ENCODE assay signal across 13 cellular contexts in genomic region chr17:42117397-42118125, GRCh38. TPM values are rescaled to one million over a fixed set of nuclear protein-coding genes. Genes with fewer than 3 reads are reported as not detected.
DNase-seq lines count a peak whose midpoint lies in the region; ATAC-seq and TF ChIP-seq lines count a peak whose summit lies in the region.
"Had no signal": no experiment of that assay in that cellular context is flagged by ENCODE, and none has a peak within 500 bp of the region (broad histone marks: within the 10 kb centered on the region; RNA-seq: fewer than 3 reads in every experiment).

No MANE protein-coding gene starts in this region.

- no peak for DNase-seq in activated CD8-positive, alpha-beta memory T cell treated with anti-CD3 and anti-CD28 coated beads, Interleukin-2, amount 10 ng/mL, durations not matched to agents 7 days and 5 days
- DNase-seq in activated CD8-positive, alpha-beta memory T cell treated with anti-CD3 and anti-CD28 coated beads, Interleukin-2, amount 50 U/mL, for 4 hours, result no peak
- DNase-seq in IMR-90 (no peak), endodermal cell (no peak), AG08396 (ENCODE audit: low spot score) (no peak)
- DNase-seq: NCI-H2081 treated with DMSO at 0.1 percent for 48 hours had no signal

- no peak overlapping the region for H3K9ac ChIP-seq in IMR-90 (ENCODE audit: low read depth, low read length)
- no peak overlapping the region for H3K9ac ChIP-seq in endodermal cell (ENCODE audit: extremely low read depth, low read length, poor library complexity, severe bottlenecking)

- H3K23ac ChIP-seq in IMR-90 (ENCODE audit: low read depth, low read length), result no peak overlapping the region

- H3K4me3 ChIP-seq in IMR-90 (ENCODE audit: insufficient read depth, low read depth, low read length), result no peak overlapping the region
- no peak overlapping the region for H3K4me3 ChIP-seq in endodermal cell (ENCODE audit: low read length)
- H3K4me3 ChIP-seq: SK-N-MC had no signal

- no peak overlapping the region for H3K27ac ChIP-seq in IMR-90 (ENCODE audit: insufficient read depth, low read length)
- H3K27ac ChIP-seq in endodermal cell (ENCODE audit: low read depth, low read length), result no peak overlapping the region
- H3K27ac ChIP-seq: SK-N-MC had no signal

- H3K9me1 ChIP-seq in IMR-90 (ENCODE audit: insufficient read depth, low read length), result peaks cover 4% of the 10 kb centered on the region; the same call in 1 of the 2 replicates

- in situ Hi-C loops in IMR-90 (cut with MboI; ENCODE audit: low sequenced_read_pairs), result no loop called here

- H2BK5ac ChIP-seq in IMR-90 (ENCODE audit: low read depth, low read length, poor library complexity, severe bottlenecking), result no peak overlapping the region

- H3K14ac ChIP-seq in IMR-90 (replicated peaks; ENCODE audit: low read depth, low read length), result no peak overlapping the region

- peaks cover 10 to 12% of the 10 kb centered on the region in 2 experiments; a peak in 3 of 4 replicates for H3K79me1 ChIP-seq in IMR-90 (ENCODE audit: low read depth in 1 of 2, low read length in 2 of 2)

- H4K8ac ChIP-seq in IMR-90 (ENCODE audit: low read depth in 2 of 2, low read length in 2 of 2), result no peak overlapping the region

- H3K9me3 ChIP-seq in IMR-90 (ENCODE audit: control insufficient read depth, insufficient read depth, low read length) (no peaks in the 10 kb centered on the region), endodermal cell (ENCODE audit: control insufficient read depth, low read length) (no peaks in the 10 kb centered on the region)
- H3K9me3 ChIP-seq: BE2C had no signal

- no peak overlapping the region for H2AK5ac ChIP-seq in IMR-90 (ENCODE audit: low read depth, low read length)

- BruUV-seq in IMR-90 (replicated peaks; lab: Mats Ljungman, UMichigan), result no TSS peak

- intact Hi-C loops in IMR-90 (cut with micrococcal nuclease), result no loop called here

- H3K27ac Mint-ChIP-seq in activated CD8-positive, alpha-beta memory T cell treated with anti-CD3 and anti-CD28 coated beads, Interleukin-2, amount 10 ng/mL, durations not matched to agents 7 days and 5 days, result peak overlapping the region; percentile 6
- H3K27ac Mint-ChIP-seq in endodermal cell, result peak overlapping the region; percentile 35
- peak overlapping the region; percentile 90 for H3K27ac Mint-ChIP-seq in stimulated activated memory B cell treated with anti-CD40 and anti-IgM and Interleukin-4, amounts not matched to agents 10 μg/mL and 1 μg/mL and 100 μg/mL, for 72 hours
- H3K27ac Mint-ChIP-seq: CD8-positive, alpha-beta T cell had no signal

- H2BK15ac ChIP-seq in IMR-90 (ENCODE audit: low read depth, low read length), result no peak overlapping the region

- no peaks in the 10 kb centered on the region for H3K27me3 ChIP-seq in IMR-90 (ENCODE audit: control insufficient read depth, insufficient read depth, low read length)
- no peaks in the 10 kb centered on the region for H3K27me3 ChIP-seq in endodermal cell (ENCODE audit: control insufficient read depth, insufficient read depth, low read length, poor library complexity, severe bottlenecking)
- H3K27me3 ChIP-seq: BE2C had no signal

- POLR2A ChIA-PET in IMR-90 (lab: Charles Lee; ENCODE audit: unreplicated experiment), result no interaction called here

- no peak overlapping the region for H4K91ac ChIP-seq in IMR-90 (ENCODE audit: insufficient read depth, low read depth, low read length)

- H3K36me3 ChIP-seq in IMR-90 (ENCODE audit: control insufficient read depth, insufficient read depth, low read length) (peaks cover 26% of the 10 kb centered on the region), endodermal cell (ENCODE audit: control insufficient read depth, insufficient read depth, low read length) (peaks cover 21% of the 10 kb centered on the region)

- no peak overlapping the region for H2BK120ac ChIP-seq in IMR-90 (ENCODE audit: low read depth, low read length)

- H3K4me2 ChIP-seq in IMR-90 (ENCODE audit: low read depth, low read length), result no peak overlapping the region

- TF ChIP-seq CTCF in IMR-90 (conservative IDR thresholded peaks at IDR 0.05; ENCODE audit: low read depth, low read length), result no peak
- no peak for TF ChIP-seq CTCF in endodermal cell (conservative IDR thresholded peaks at IDR 0.05)

- no peak for TF ChIP-seq RAD21 in IMR-90 (IDR thresholded peaks at IDR 0.05; ENCODE audit: low read length)

- H2AK9ac ChIP-seq in IMR-90 (replicated peaks; ENCODE audit: low read depth, low read length, poor library complexity), result peak overlapping the region; percentile 48

- TF ChIP-seq POLR2A in IMR-90 (IDR thresholded peaks at IDR 0.05; ENCODE audit: low read depth, low read length), result no peak

- peaks cover 9% of the 10 kb centered on the region for H3K4me1 ChIP-seq in IMR-90 (ENCODE audit: control insufficient read depth, insufficient read depth, low read length)
- H3K4me1 ChIP-seq in endodermal cell (ENCODE audit: control insufficient read depth, insufficient read depth, low read length), result no peaks in the 10 kb centered on the region

- H4K20me1 ChIP-seq in IMR-90 (ENCODE audit: insufficient read depth, low read length), result peaks cover 3% of the 10 kb centered on the region; the same call in 1 of the 2 replicates

- H4K5ac ChIP-seq in IMR-90 (ENCODE audit: low read depth, low read length), result no peak overlapping the region

- H2BK20ac ChIP-seq in IMR-90 (ENCODE audit: low read depth, low read length), result no peak overlapping the region

- H3K27me3 Mint-ChIP-seq in activated CD8-positive, alpha-beta memory T cell treated with anti-CD3 and anti-CD28 coated beads, Interleukin-2, amount 10 ng/mL, durations not matched to agents 7 days and 5 days, result no peaks in the 10 kb centered on the region
- no peaks in the 10 kb centered on the region for H3K27me3 Mint-ChIP-seq in endodermal cell (ENCODE audit: insufficient read depth)
- no peaks in the 10 kb centered on the region for H3K27me3 Mint-ChIP-seq in stimulated activated memory B cell treated with anti-CD40 and anti-IgM and Interleukin-4, amounts not matched to agents 10 μg/mL and 1 μg/mL and 100 μg/mL, for 72 hours

- H3K4ac ChIP-seq in IMR-90 (ENCODE audit: low read depth, low read length), result no peak overlapping the region

- no peaks in the 10 kb centered on the region for H3K9me3 Mint-ChIP-seq in activated CD8-positive, alpha-beta memory T cell treated with anti-CD3 and anti-CD28 coated beads, Interleukin-2, amount 10 ng/mL, durations not matched to agents 7 days and 5 days (ENCODE audit: low read depth)
- H3K9me3 Mint-ChIP-seq in endodermal cell, result no peaks in the 10 kb centered on the region
- H3K9me3 Mint-ChIP-seq in stimulated activated memory B cell treated with anti-CD40 and anti-IgM and Interleukin-4, amounts not matched to agents 10 μg/mL and 1 μg/mL and 100 μg/mL, for 72 hours, result no peaks in the 10 kb centered on the region
- H3K9me3 Mint-ChIP-seq: CD8-positive, alpha-beta T cell had no signal

- CTCF ChIA-PET in activated CD8-positive, alpha-beta memory T cell treated with anti-CD3 and anti-CD28 coated beads, Interleukin-2, amount 10 ng/mL, durations not matched to agents 7 days and 5 days (lab: Charles Lee), result interaction anchor here (0.5 to 16.2 kb wide), 15 partner anchors 19 to 288 kb away, joined by 3 to 117 read pairs (median 4); partner anchors contain the start of genes DNAJC7, GHDC, KCNH4 and NKIRAS2
- CTCF ChIA-PET in IMR-90 (lab: Yijun Ruan, JAX), result interaction anchor here (0.5 kb wide), 1 partner anchor 443 kb away, joined by 3 read pairs; no protein-coding TSS in a partner anchor

- WGBS in IMR-90 (ENCODE audit: extremely low coverage in 2 of 2, insufficient read length in 1 of 2), 2 experiments, result 89% methylated on average over 24 of the region's 30 CpGs; no CpG with 5 or more reads in 1 of the 2 experiments
- 94 to 95% methylated on average over 14 to 30 of the region's 30 CpGs for WGBS in endodermal cell (ENCODE audit: insufficient coverage in 1 of 2, insufficient read length in 1 of 2), 2 experiments

- no peak overlapping the region for H3K4me3 Mint-ChIP-seq in activated CD8-positive, alpha-beta memory T cell treated with anti-CD3 and anti-CD28 coated beads, Interleukin-2, amount 10 ng/mL, durations not matched to agents 7 days and 5 days
- H3K4me3 Mint-ChIP-seq in endodermal cell, result no peak overlapping the region
- H3K4me3 Mint-ChIP-seq in stimulated activated memory B cell treated with anti-CD40 and anti-IgM and Interleukin-4, amounts not matched to agents 10 μg/mL and 1 μg/mL and 100 μg/mL, for 72 hours, result no peak overlapping the region
- H3K4me3 Mint-ChIP-seq: CD8-positive, alpha-beta T cell had no signal

- H3K56ac ChIP-seq in IMR-90 (ENCODE audit: extremely low read depth, insufficient read depth, low read length), result no peak overlapping the region

- peaks cover 50% of the 10 kb centered on the region for H3K4me1 Mint-ChIP-seq in activated CD8-positive, alpha-beta memory T cell treated with anti-CD3 and anti-CD28 coated beads, Interleukin-2, amount 10 ng/mL, durations not matched to agents 7 days and 5 days
- H3K4me1 Mint-ChIP-seq in endodermal cell, result peaks cover 5% of the 10 kb centered on the region
- H3K4me1 Mint-ChIP-seq in stimulated activated memory B cell treated with anti-CD40 and anti-IgM and Interleukin-4, amounts not matched to agents 10 μg/mL and 1 μg/mL and 100 μg/mL, for 72 hours, result peaks cover 76% of the 10 kb centered on the region

- dilution Hi-C loops in IMR-90 (cut with HindIII; ENCODE audit: low sequenced_read_pairs, unreplicated experiment), result no loop called here

- no peak overlapping the region for H2AFZ ChIP-seq in IMR-90 (replicated peaks; ENCODE audit: low read length, poor library complexity)

- ATAC-seq in activated CD8-positive, alpha-beta memory T cell treated with anti-CD3 and anti-CD28 coated beads, Interleukin-2, amount 10 ng/mL, durations not matched to agents 7 days and 5 days, result no peak
- no peak for ATAC-seq in IMR-90 (ENCODE audit: low read depth)
- no peak for ATAC-seq in stimulated activated memory B cell treated with anti-CD40 and anti-IgM and Interleukin-4, amounts not matched to agents 10 μg/mL and 1 μg/mL and 100 μg/mL, for 72 hours
- no peak for ATAC-seq in GM21723 (IDR thresholded peaks at IDR 0.05; ENCODE audit: unreplicated experiment)
- no peak for ATAC-seq in HG02938 (IDR thresholded peaks at IDR 0.05; ENCODE audit: unreplicated experiment)

- H3K36me3 Mint-ChIP-seq in activated CD8-positive, alpha-beta memory T cell treated with anti-CD3 and anti-CD28 coated beads, Interleukin-2, amount 10 ng/mL, durations not matched to agents 7 days and 5 days, result peaks cover 8% of the 10 kb centered on the region
- peaks cover 28% of the 10 kb centered on the region for H3K36me3 Mint-ChIP-seq in endodermal cell (ENCODE audit: low read depth)
- H3K36me3 Mint-ChIP-seq in stimulated activated memory B cell treated with anti-CD40 and anti-IgM and Interleukin-4, amounts not matched to agents 10 μg/mL and 1 μg/mL and 100 μg/mL, for 72 hours, result peaks cover 34% of the 10 kb centered on the region

- H3K18ac ChIP-seq in IMR-90 (ENCODE audit: low read depth, low read length), result no peak overlapping the region

RNA-seq across cellular contexts. Expression of gene KAT2A, which starts 3.6 kb away (rescaled TPM):
- 10 to 100 TPM; 49.0 to 58.2 TPM for total RNA-seq in activated CD8-positive, alpha-beta memory T cell treated with anti-CD3 and anti-CD28 coated beads, Interleukin-2, amount 10 ng/mL, durations not matched to agents 7 days and 5 days
- total RNA-seq in IMR-90 (2012; rRNA removed) (5.3 and 6.3 TPM in 2 replicates), endodermal cell (10 to 100 TPM; 48.0 to 57.6 TPM)
- polyA plus RNA-seq in IMR-90 (2012; rRNA removed), result 28.2 and 31.4 TPM in 2 replicates
- 12.9 and 17.4 TPM in 2 replicates for polyA plus RNA-seq in IMR-90 (2012; cell fraction: cytosol; rRNA removed)
- polyA plus RNA-seq in IMR-90 (2012; cell fraction: nucleus; rRNA removed; ENCODE audit: low replicate concordance), result 273 and 329 TPM in 2 replicates
- polyA plus RNA-seq in endodermal cell (2013, experiment 1 of 2), result 45.9 TPM
- 35.1 TPM for polyA plus RNA-seq in endodermal cell (2013, experiment 2 of 2)

RNA-seq across cellular contexts. Expression of gene HSPB9, which starts 5.0 kb away (rescaled TPM):
- under 1 TPM in 1 of 2 experiments, not detected in 1; 0.58 TPM for total RNA-seq in activated CD8-positive, alpha-beta memory T cell treated with anti-CD3 and anti-CD28 coated beads, Interleukin-2, amount 10 ng/mL, durations not matched to agents 7 days and 5 days
- not detected in 2 replicates for total RNA-seq in IMR-90 (2012; rRNA removed)
- polyA plus RNA-seq in IMR-90 (2012; rRNA removed), result not detected in 2 replicates
- polyA plus RNA-seq in IMR-90 (2012; cell fraction: cytosol; rRNA removed), result not detected in 2 replicates
- 0.06 and 0.09 TPM in 2 replicates for polyA plus RNA-seq in IMR-90 (2012; cell fraction: nucleus; rRNA removed; ENCODE audit: low replicate concordance)
- under 1 TPM in 1 of 2 donors, not detected in 1; 0.22 TPM for total RNA-seq in endodermal cell
- polyA plus RNA-seq in endodermal cell (2013, experiment 1 of 2), result 0.28 TPM
- not detected for polyA plus RNA-seq in endodermal cell (2013, experiment 2 of 2)
- total RNA-seq: CD8-positive, alpha-beta T cell; HT-29 had no signal

RNA-seq across cellular contexts. Expression of gene DHX58, which starts 5.0 kb away (rescaled TPM):
- 100 to 1,000 TPM in 1 of 2 experiments, 10 to 100 TPM in 1; 65.8 to 105 TPM for total RNA-seq in activated CD8-positive, alpha-beta memory T cell treated with anti-CD3 and anti-CD28 coated beads, Interleukin-2, amount 10 ng/mL, durations not matched to agents 7 days and 5 days
- total RNA-seq in IMR-90 (2012; rRNA removed), result 1.1 and 1.4 TPM in 2 replicates
- 1.9 and 2.8 TPM in 2 replicates for polyA plus RNA-seq in IMR-90 (2012; rRNA removed)
- polyA plus RNA-seq in IMR-90 (2012; cell fraction: cytosol; rRNA removed), result 1.9 and 2.5 TPM in 2 replicates
- 14.8 and 19.4 TPM in 2 replicates for polyA plus RNA-seq in IMR-90 (2012; cell fraction: nucleus; rRNA removed; ENCODE audit: low replicate concordance)
- total RNA-seq in endodermal cell, result under 1 TPM; 0.38 to 0.48 TPM
- polyA plus RNA-seq in endodermal cell (2013, experiment 1 of 2), result 0.57 TPM
- polyA plus RNA-seq in endodermal cell (2013, experiment 2 of 2), result 0.58 TPM

RNA-seq across cellular contexts. Expression of gene ZNF385C, which starts 19.3 kb away (rescaled TPM):
- under 1 TPM; 0.12 to 0.18 TPM for total RNA-seq in activated CD8-positive, alpha-beta memory T cell treated with anti-CD3 and anti-CD28 coated beads, Interleukin-2, amount 10 ng/mL, durations not matched to agents 7 days and 5 days
- total RNA-seq in IMR-90 (2012; rRNA removed), result not detected in 2 replicates
- polyA plus RNA-seq in IMR-90 (2012; rRNA removed), result not detected in 2 replicates
- polyA plus RNA-seq in IMR-90 (2012; cell fraction: cytosol; rRNA removed), result not detected in 2 replicates
- polyA plus RNA-seq in IMR-90 (2012; cell fraction: nucleus; rRNA removed; ENCODE audit: low replicate concordance), result not detected in 2 replicates
- total RNA-seq in endodermal cell, result 1 to 10 TPM; 1.4 to 2.1 TPM
- 5.8 TPM for polyA plus RNA-seq in endodermal cell (2013, experiment 1 of 2)
- 6.0 TPM for polyA plus RNA-seq in endodermal cell (2013, experiment 2 of 2)

RNA-seq across cellular contexts. Expression of gene RAB5C, which starts 37.2 kb away (rescaled TPM):
- total RNA-seq in activated CD8-positive, alpha-beta memory T cell treated with anti-CD3 and anti-CD28 coated beads, Interleukin-2, amount 10 ng/mL, durations not matched to agents 7 days and 5 days, result 10 to 100 TPM; 86.9 to 99.4 TPM
- 112 and 126 TPM in 2 replicates for total RNA-seq in IMR-90 (2012; rRNA removed)
- polyA plus RNA-seq in IMR-90 (2012; rRNA removed), result 277 and 312 TPM in 2 replicates
- polyA plus RNA-seq in IMR-90 (2012; cell fraction: cytosol; rRNA removed), result 208 and 308 TPM in 2 replicates
- 135 and 149 TPM in 2 replicates for polyA plus RNA-seq in IMR-90 (2012; cell fraction: nucleus; rRNA removed; ENCODE audit: low replicate concordance)
- 10 to 100 TPM; 61.0 to 67.8 TPM for total RNA-seq in endodermal cell
- 87.7 TPM for polyA plus RNA-seq in endodermal cell (2013, experiment 1 of 2)
- 84.5 TPM for polyA plus RNA-seq in endodermal cell (2013, experiment 2 of 2)

Comparison
In these comparisons a context has a peak if more than half of its experiments do, and no peak if none do; other contexts are left out.
1. H3K27ac Mint-ChIP-seq: peak in every context shown above with its lines; median percentile 90 in stimulated activated memory B cell treated with anti-CD40 and anti-IgM and Interleukin-4, amounts not matched to agents 10 μg/mL and 1 μg/mL and 100 μg/mL, for 72 hours; 35 in endodermal cell; 6 in activated CD8-positive, alpha-beta memory T cell treated with anti-CD3 and anti-CD28 coated beads, Interleukin-2, amount 10 ng/mL, durations not matched to agents 7 days and 5 days.
2. RNA of gene DHX58, which starts 5.0 kb away (total RNA-seq): 65.8 to 105 TPM in activated CD8-positive, alpha-beta memory T cell treated with anti-CD3 and anti-CD28 coated beads, Interleukin-2, amount 10 ng/mL, durations not matched to agents 7 days and 5 days; 1.1 to 1.4 TPM in IMR-90 and 0.38 to 0.48 TPM in endodermal cell; every median in the first group is over 10 times any median in the second.